Comparison of ENCODE assay signal across 15 cellular contexts in the genomic region with DNA sequence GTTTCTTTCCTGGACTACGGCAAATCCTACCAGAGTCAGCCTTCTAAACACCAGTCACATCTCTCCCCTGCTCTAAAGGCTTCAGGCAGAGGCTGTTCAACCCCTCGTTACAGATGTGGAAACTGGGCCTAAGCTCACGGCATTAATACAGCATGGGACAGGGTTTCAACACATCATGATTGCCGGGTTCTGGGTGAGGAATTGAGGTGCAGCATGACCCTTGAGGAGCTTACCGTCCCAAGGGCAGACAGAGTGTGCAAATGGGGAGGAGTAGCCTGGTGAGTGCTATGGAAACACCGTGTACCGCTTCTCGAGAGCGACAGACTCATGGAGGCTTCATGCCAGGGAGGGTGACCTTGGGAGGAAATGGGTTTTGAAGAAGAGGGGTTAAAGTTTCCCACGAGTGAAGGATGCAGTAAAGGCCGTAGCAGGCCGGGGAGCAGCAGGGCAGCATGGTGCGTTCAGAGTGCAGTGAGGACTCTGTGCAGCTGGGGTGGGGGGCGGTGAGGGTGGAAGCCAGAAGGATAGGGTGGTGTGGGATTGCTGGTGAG. TPM values are rescaled to one million over a fixed set of nuclear protein-coding genes. Genes with fewer than 3 reads are reported as not detected.
DNase-seq lines count a peak whose midpoint lies in the region; ATAC-seq, FAIRE-seq and TF ChIP-seq lines count a peak whose summit lies in the region.
"Had no signal": no experiment of that assay in that cellular context is flagged by ENCODE, and none has a peak within 500 bp of the region (broad histone marks: within the 10 kb centered on the region; RNA-seq: fewer than 3 reads in every experiment).

No MANE protein-coding gene starts in this region.

- intact Hi-C loops in activated T-helper 1 cell treated with anti-CD3 and anti-CD28 coated beads, Interleukin-12 subunit alpha, Interleukin-12 subunit beta, Interleukin-2, Interleukin-4 antibody, amounts not matched to agents 30 ng/mL and 10 ng/mL and 1 ng/mL, durations not matched to agents 14 hours and 24 hours and 36 hours (cut with micrococcal nuclease): no loop called here
- intact Hi-C loops in posterior vena cava (cut with DNase I): loop anchor here in 1 of 2 donors (10.0 kb wide), 1 partner anchor 142 kb away; a partner anchor contains a TSS

- peaks cover 8% of the 10 kb centered on the region for H3K36me3 Mint-ChIP-seq in nephron progenitor cell (ENCODE audit: low read depth)
- no peaks in the 10 kb centered on the region for H3K36me3 Mint-ChIP-seq in activated T-helper 1 cell treated with anti-CD3 and anti-CD28 coated beads, Interleukin-12 subunit alpha, Interleukin-12 subunit beta, Interleukin-2, Interleukin-4 antibody, amounts not matched to agents 30 ng/mL and 10 ng/mL and 1 ng/mL, durations not matched to agents 14 hours and 24 hours and 36 hours (ENCODE audit: low read depth)
- H3K36me3 Mint-ChIP-seq: activated CD8-positive, alpha-beta memory T cell treated with anti-CD3 and anti-CD28 coated beads, Interleukin-2, amount 10 ng/mL, durations not matched to agents 7 days and 5 days; activated naive CD8-positive, alpha-beta T cell; naive B cell had no signal

- peak; percentile 19 for ATAC-seq in gastroesophageal sphincter
- ATAC-seq: activated CD8-positive, alpha-beta memory T cell treated with anti-CD3 and anti-CD28 coated beads, Interleukin-2, amount 10 ng/mL, durations not matched to agents 7 days and 5 days had no signal

- H3K4me1 ChIP-seq in gastroesophageal sphincter (peaks cover 0 to 67% (median 30%) of the 10 kb centered on the region in 3 donors), thymus (ENCODE audit: control insufficient read depth, insufficient read depth, low read length) (no peaks in the 10 kb centered on the region)
- H3K4me1 ChIP-seq: BLaER1 had no signal

- H3K4me1 Mint-ChIP-seq in nephron progenitor cell: peaks cover 82% of the 10 kb centered on the region
- no peaks in the 10 kb centered on the region for H3K4me1 Mint-ChIP-seq in activated T-helper 1 cell treated with anti-CD3 and anti-CD28 coated beads, Interleukin-12 subunit alpha, Interleukin-12 subunit beta, Interleukin-2, Interleukin-4 antibody, amounts not matched to agents 30 ng/mL and 10 ng/mL and 1 ng/mL, durations not matched to agents 14 hours and 24 hours and 36 hours (ENCODE audit: low read depth)
- H3K4me1 Mint-ChIP-seq: naive B cell had no signal

- H3K27ac ChIP-seq in RWPE1: peak overlapping the region; percentile 96
- H3K27ac ChIP-seq in gastroesophageal sphincter: peak overlapping the region; percentile 6 to 80 (median 75)
- peak overlapping the region; percentile 52 for H3K27ac ChIP-seq in thymus (ENCODE audit: low read depth)
- H3K27ac ChIP-seq: BLaER1 had no signal

- CTCF ChIA-PET in RWPE1 (lab: Yijun Ruan, JAX): interaction anchor here (0.6 kb wide), 1 partner anchor 8 kb away, joined by 3 read pairs; no protein-coding TSS in a partner anchor

- no peaks in the 10 kb centered on the region for H3K9me3 ChIP-seq in gastroesophageal sphincter
- H3K9me3 ChIP-seq in thymus (ENCODE audit: control insufficient read depth): no peaks in the 10 kb centered on the region
- H3K9me3 ChIP-seq: BLaER1 had no signal

- H3K4me3 ChIP-seq in gastroesophageal sphincter (peak overlapping the region in 1 of 2 donors; percentile 40), thymus (ENCODE audit: low read length) (no peak overlapping the region)
- H3K4me3 ChIP-seq: BLaER1 had no signal

- POLR2A ChIA-PET in RWPE1 (lab: Yijun Ruan, JAX; ENCODE audit: low non-redundant PET): no interaction called here

- H3K4me3 Mint-ChIP-seq in nephron progenitor cell: peak overlapping the region; percentile 58
- H3K4me3 Mint-ChIP-seq in activated T-helper 1 cell treated with anti-CD3 and anti-CD28 coated beads, Interleukin-12 subunit alpha, Interleukin-12 subunit beta, Interleukin-2, Interleukin-4 antibody, amounts not matched to agents 30 ng/mL and 10 ng/mL and 1 ng/mL, durations not matched to agents 14 hours and 24 hours and 36 hours: no peak overlapping the region
- H3K4me3 Mint-ChIP-seq: activated CD8-positive, alpha-beta memory T cell treated with anti-CD3 and anti-CD28 coated beads, Interleukin-2, amount 10 ng/mL, durations not matched to agents 7 days and 5 days; activated naive CD8-positive, alpha-beta T cell; naive B cell had no signal

- no peak for TF ChIP-seq EP300 in gastroesophageal sphincter (IDR thresholded peaks at IDR 0.05)

- H3K36me3 ChIP-seq in gastroesophageal sphincter: no peaks in the 10 kb centered on the region
- no peaks in the 10 kb centered on the region for H3K36me3 ChIP-seq in thymus (ENCODE audit: control insufficient read depth, insufficient read depth)
- H3K36me3 ChIP-seq: BLaER1 had no signal

- FAIRE-seq in D721Med (lab: Jason Lieb, UNC): no peak
- FAIRE-seq: GM18507 had no signal

- H3K9me3 Mint-ChIP-seq in nephron progenitor cell: no peaks in the 10 kb centered on the region
- no peaks in the 10 kb centered on the region for H3K9me3 Mint-ChIP-seq in activated T-helper 1 cell treated with anti-CD3 and anti-CD28 coated beads, Interleukin-12 subunit alpha, Interleukin-12 subunit beta, Interleukin-2, Interleukin-4 antibody, amounts not matched to agents 30 ng/mL and 10 ng/mL and 1 ng/mL, durations not matched to agents 14 hours and 24 hours and 36 hours
- H3K9me3 Mint-ChIP-seq: naive B cell had no signal

- TF ChIP-seq POLR2A in gastroesophageal sphincter (IDR thresholded peaks at IDR 0.05): no peak

- TF ChIP-seq CTCF in RWPE1 (conservative IDR thresholded peaks at IDR 0.05; ENCODE audit: low read depth) (no peak), gastroesophageal sphincter (IDR thresholded peaks at IDR 0.05) (no peak), nephron progenitor cell (IDR thresholded peaks at IDR 0.05) (no peak), D721Med (IDR thresholded peaks at IDR 0.05; ENCODE audit: insufficient read depth, missing control alignments) (no peak)

- 34 to 66% methylated on average over 8 to 13 of the region's 14 CpGs for WGBS in gastroesophageal sphincter (ENCODE audit: low coverage in 1 of 2), 2 donors
- 89% methylated on average over 14 of the region's 14 CpGs for WGBS in thymus

- H3K27me3 Mint-ChIP-seq in nephron progenitor cell (ENCODE audit: low read depth, poor library complexity): peaks cover 9% of the 10 kb centered on the region
- H3K27me3 Mint-ChIP-seq in activated T-helper 1 cell treated with anti-CD3 and anti-CD28 coated beads, Interleukin-12 subunit alpha, Interleukin-12 subunit beta, Interleukin-2, Interleukin-4 antibody, amounts not matched to agents 30 ng/mL and 10 ng/mL and 1 ng/mL, durations not matched to agents 14 hours and 24 hours and 36 hours (ENCODE audit: insufficient read depth): peaks cover 8% of the 10 kb centered on the region
- H3K27me3 Mint-ChIP-seq: activated naive CD8-positive, alpha-beta T cell had no signal

- peak overlapping the region; percentile 88 for H3K27ac Mint-ChIP-seq in nephron progenitor cell
- H3K27ac Mint-ChIP-seq in activated T-helper 1 cell treated with anti-CD3 and anti-CD28 coated beads, Interleukin-12 subunit alpha, Interleukin-12 subunit beta, Interleukin-2, Interleukin-4 antibody, amounts not matched to agents 30 ng/mL and 10 ng/mL and 1 ng/mL, durations not matched to agents 14 hours and 24 hours and 36 hours: no peak overlapping the region
- H3K27ac Mint-ChIP-seq: activated CD8-positive, alpha-beta memory T cell treated with anti-CD3 and anti-CD28 coated beads, Interleukin-2, amount 10 ng/mL, durations not matched to agents 7 days and 5 days had no signal

- H3K27me3 ChIP-seq in gastroesophageal sphincter: no peaks in the 10 kb centered on the region
- no peaks in the 10 kb centered on the region for H3K27me3 ChIP-seq in thymus (ENCODE audit: control insufficient read depth, insufficient read depth)
- H3K27me3 ChIP-seq: BLaER1 had no signal

- DNase-seq in RWPE1 (ENCODE audit: low spot score): no peak
- no peak for DNase-seq in nephron progenitor cell
- DNase-seq in stimulated activated CD4-positive, alpha-beta T cell treated with anti-CD3 and anti-CD28 coated beads, Interleukin-4, amount 100 ng/mL, for 1 hour: no peak
- no peak for DNase-seq in activated T-helper 1 cell treated with anti-CD3 and anti-CD28 coated beads, Interleukin-12 subunit alpha, Interleukin-12 subunit beta, Interleukin-2, Interleukin-4 antibody, amounts not matched to agents 30 ng/mL and 10 ng/mL and 1 ng/mL, durations not matched to agents 14 hours and 24 hours and 36 hours (ENCODE audit: low spot score)
- DNase-seq in D721Med (ENCODE audit: insufficient read length, low spot score): no peak
- DNase-seq in posterior vena cava (ENCODE audit: low spot score): no peak
- DNase-seq: activated CD8-positive, alpha-beta memory T cell treated with anti-CD3 and anti-CD28 coated beads, Interleukin-2, amount 10 ng/mL, durations not matched to agents 7 days and 5 days; KBM-7; naive B cell; NCI-H526 treated with DMSO at 0.1 percent for 48 hours had no signal

RNA-seq across cellular contexts. Expression of a gene that starts 51.1 kb away (rescaled TPM):
- total RNA-seq in gastroesophageal sphincter: 100 to 1,000 TPM; 115 to 153 (median 124) TPM
- polyA plus RNA-seq in thymus: 33.4 TPM
- 102 and 104 TPM in 2 replicates for total RNA-seq in activated T-helper 1 cell treated with anti-CD3 and anti-CD28 coated beads, Interleukin-12 subunit alpha, Interleukin-12 subunit beta, Interleukin-2, Interleukin-4 antibody, amounts not matched to agents 30 ng/mL and 10 ng/mL and 1 ng/mL, durations not matched to agents 14 hours and 24 hours and 36 hours
- 100 to 1,000 TPM in 1 of 2 donors, 10 to 100 TPM in 1; 87.2 to 107 TPM for total RNA-seq in posterior vena cava
